In the genomic region with DNA sequence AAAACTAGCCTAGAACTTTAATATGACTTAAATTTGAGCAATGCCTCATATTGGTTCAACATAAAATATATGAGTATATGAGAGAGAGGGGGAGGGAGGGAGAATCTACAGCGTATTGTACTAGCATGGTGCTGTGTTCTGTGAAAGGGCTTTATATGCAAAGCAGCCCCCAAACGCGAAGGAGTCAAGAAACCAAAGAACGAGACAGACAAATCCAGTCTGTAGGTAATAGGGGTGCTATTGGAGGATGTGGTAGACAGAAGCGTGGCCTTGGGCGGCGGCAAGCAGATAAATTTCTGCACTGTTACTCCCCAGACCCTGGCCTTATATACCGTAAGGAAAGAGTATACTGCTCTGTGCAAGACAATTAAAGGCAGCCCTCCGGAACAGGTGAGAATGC, we compare ENCODE assay signal across 8 cellular contexts. TPM values are rescaled to one million over a fixed set of nuclear protein-coding genes. Genes with fewer than 3 reads are reported as not detected.
DNase-seq lines count a peak whose midpoint lies in the region; ATAC-seq, FAIRE-seq and TF ChIP-seq lines count a peak whose summit lies in the region.

No MANE protein-coding gene starts in this region.

- POLR2A ChIA-PET in activated CD8-positive, alpha-beta T cell treated with anti-CD3 and anti-CD28 coated beads for 36 hours (lab: Charles Lee): interaction anchor here (1.8 kb wide), 1 partner anchor 11 kb away, joined by 6 read pairs; no protein-coding TSS in a partner anchor

- H3K27me3 Mint-ChIP-seq in activated CD8-positive, alpha-beta T cell treated with anti-CD3 and anti-CD28 coated beads for 36 hours: peaks cover 34% of the 10 kb centered on the region

- no peaks in the 10 kb centered on the region for H4K20me1 ChIP-seq in keratinocyte (ENCODE audit: control insufficient read depth, extremely low read depth, insufficient read depth, low read length)

- no peaks in the 10 kb centered on the region for H3K9me3 Mint-ChIP-seq in activated CD8-positive, alpha-beta T cell treated with anti-CD3 and anti-CD28 coated beads for 36 hours

- H3K36me3 ChIP-seq in keratinocyte (ENCODE audit: control insufficient read depth in 2 of 2, extremely low read depth in 1 of 2, insufficient read depth in 2 of 2, low read length in 2 of 2) (no peaks in the 10 kb centered on the region), thyroid gland (no peaks in the 10 kb centered on the region)

- H3K4me3 Mint-ChIP-seq in activated CD8-positive, alpha-beta T cell treated with anti-CD3 and anti-CD28 coated beads for 36 hours: peak overlapping the region; percentile 74

- H3K9ac ChIP-seq in keratinocyte (ENCODE audit: control insufficient read depth, extremely low read depth, insufficient read depth, low read length): peak overlapping the region; percentile 93

- H3K27ac ChIP-seq in keratinocyte (ENCODE audit: control insufficient read depth, insufficient read depth, low read length): peak overlapping the region; percentile 69
- peak overlapping the region in 2 of 3 donors; percentile 72 to 94 for H3K27ac ChIP-seq in thyroid gland

- peaks cover 15% of the 10 kb centered on the region for H3K4me1 Mint-ChIP-seq in activated CD8-positive, alpha-beta T cell treated with anti-CD3 and anti-CD28 coated beads for 36 hours (ENCODE audit: low read depth)

- intact Hi-C loops in activated CD8-positive, alpha-beta T cell treated with anti-CD3 and anti-CD28 coated beads for 36 hours (cut with micrococcal nuclease): no loop called here
- intact Hi-C loops in thyroid gland (cut with DNase I) (no loop called here), head of caudate nucleus (cut with DNase I) (no loop called here)

- 73 to 78% methylated on average over 9 of the region's 9 CpGs for WGBS in thyroid gland, 2 donors

- ATAC-seq in GM18909 (IDR thresholded peaks at IDR 0.05; ENCODE audit: poor library complexity, unreplicated experiment) (peak; percentile 28), HG02943 (IDR thresholded peaks at IDR 0.05; ENCODE audit: low read depth, unreplicated experiment) (peak; percentile 30)
- ATAC-seq in activated CD8-positive, alpha-beta T cell treated with anti-CD3 and anti-CD28 coated beads for 36 hours: peak; percentile 5

- peak; percentile 15 for DNase-seq in activated CD8-positive, alpha-beta T cell treated with anti-CD3 and anti-CD28 coated beads for 36 hours
- DNase-seq in keratinocyte (ENCODE audit: low read depth, low spot score): no peak
- no peak for DNase-seq in thyroid gland
- DNase-seq in mucosa of gallbladder (ENCODE audit: low spot score): no peak
- no peak for DNase-seq in head of caudate nucleus
- DNase-seq in D341Med (ENCODE audit: low spot score): no peak

- peaks cover under 1% of the 10 kb centered on the region for H3K36me3 Mint-ChIP-seq in activated CD8-positive, alpha-beta T cell treated with anti-CD3 and anti-CD28 coated beads for 36 hours (ENCODE audit: low read depth)

- dilution Hi-C loops in keratinocyte (cut with MboI; ENCODE audit: extremely low pct_ligation_motif_present, low sequenced_read_pairs): no loop called here

- H3K27ac Mint-ChIP-seq in activated CD8-positive, alpha-beta T cell treated with anti-CD3 and anti-CD28 coated beads for 36 hours: no peak overlapping the region

- FAIRE-seq in keratinocyte (lab: Jason Lieb, UNC): no peak

- H3K27me3 ChIP-seq in keratinocyte (ENCODE audit: control insufficient read depth, extremely low read depth, insufficient read depth, low read length): no peaks in the 10 kb centered on the region
- no peaks in the 10 kb centered on the region for H3K27me3 ChIP-seq in thyroid gland

- CTCF ChIA-PET in activated CD8-positive, alpha-beta T cell treated with anti-CD3 and anti-CD28 coated beads for 36 hours (lab: Charles Lee): interaction anchor here (0.7 to 1.0 kb wide), 2 partner anchors 8 to 18 kb away, joined by 3 read pairs; no protein-coding TSS in a partner anchor

- TF ChIP-seq CTCF in activated CD8-positive, alpha-beta T cell treated with anti-CD3 and anti-CD28 coated beads for 36 hours (IDR thresholded peaks at IDR 0.05): no peak
- TF ChIP-seq CTCF in keratinocyte (optimal IDR thresholded peaks at IDR 0.05 in 1 of 3, IDR thresholded peaks at IDR 0.05 in 1 of 3, conservative IDR thresholded peaks at IDR 0.05 in 1 of 3; ENCODE audit: extremely low read depth in 1 of 3, insufficient read depth in 2 of 3, low read length in 3 of 3): no peak
- TF ChIP-seq CTCF in thyroid gland (IDR thresholded peaks at IDR 0.05): no peak

- H3K9me3 ChIP-seq in keratinocyte (ENCODE audit: control insufficient read depth, low read depth, low read length) (no peaks in the 10 kb centered on the region), thyroid gland (no peaks in the 10 kb centered on the region)

- H3K79me2 ChIP-seq in keratinocyte (ENCODE audit: control insufficient read depth, insufficient read depth, low read length): peaks cover 33% of the 10 kb centered on the region

- TF ChIP-seq POLR2A in thyroid gland (IDR thresholded peaks at IDR 0.05): no peak

- H3K4me3 ChIP-seq in keratinocyte (ENCODE audit: control insufficient read depth in 2 of 3, extremely low read depth in 1 of 3, insufficient read depth in 2 of 3, low read depth in 1 of 3, low read length in 3 of 3): peak overlapping the region; percentile 79 to 96 (median 80)
- H3K4me3 ChIP-seq in thyroid gland (replicated peaks in 1 of 3): peak overlapping the region in 2 of 3 donors; percentile 46 to 86

- peak overlapping the region; percentile 43 for H2AFZ ChIP-seq in keratinocyte (ENCODE audit: control insufficient read depth, low read length)

- peak overlapping the region; percentile 93 for H3K4me2 ChIP-seq in keratinocyte (ENCODE audit: control insufficient read depth, extremely low read depth, insufficient read depth, low read depth, low read length)

- H3K4me1 ChIP-seq in keratinocyte (ENCODE audit: control insufficient read depth, extremely low read depth, insufficient read depth, low read length) (peaks cover 10% of the 10 kb centered on the region), thyroid gland (peaks cover 9 to 27% of the 10 kb centered on the region in 2 donors)

- H3K9me1 ChIP-seq in keratinocyte (ENCODE audit: control insufficient read depth, extremely low read depth, insufficient read depth, low read length): no peaks in the 10 kb centered on the region

RNA-seq across cellular contexts. Expression of a gene that starts 0.8 kb away (rescaled TPM):
- 10 to 100 TPM; 31.4 to 34.1 TPM for total RNA-seq in activated CD8-positive, alpha-beta T cell treated with anti-CD3 and anti-CD28 coated beads for 36 hours
- 318 to 527 TPM (median 512 TPM) in 3 replicates for polyA plus RNA-seq in keratinocyte
- polyA plus RNA-seq in keratinocyte (2011; ENCODE audit: low read depth): 211 TPM
- polyA plus RNA-seq in keratinocyte (2011; cell fraction: cytosol; rRNA removed): 330 and 533 TPM in 2 replicates
- 283 and 314 TPM in 2 replicates for polyA plus RNA-seq in keratinocyte (2011; cell fraction: nucleus; rRNA removed)
- polyA plus RNA-seq in keratinocyte (2012; ENCODE audit: low replicate concordance): 134 and 409 TPM in 2 replicates
- polyA minus RNA-seq in keratinocyte: 100 to 249 TPM (median 157 TPM) in 3 replicates
- polyA minus RNA-seq in keratinocyte (2011; cell fraction: cytosol; rRNA and poly(A)+ RNA removed): 298 TPM
- 63.0 and 106 TPM in 2 replicates for polyA minus RNA-seq in keratinocyte (2011; cell fraction: nucleus; rRNA and poly(A)+ RNA removed)
- total RNA-seq in thyroid gland (100 to 1,000 TPM; 313 to 356 (median 325) TPM), mucosa of gallbladder (327 TPM)
